ENCODE assay signal across 15 cellular contexts in genomic region chr2:45241061-45241561, GRCh38.
DNase-seq lines count a peak whose midpoint lies in the region; ATAC-seq and TF ChIP-seq lines count a peak whose summit lies in the region.
"Had no signal": no experiment of that assay in that cellular context is flagged by ENCODE, and none has a peak within 500 bp of the region (broad histone marks: within the 10 kb centered on the region; RNA-seq: fewer than 3 reads in every experiment).

No MANE protein-coding gene starts in this region.

- peaks cover 67% of the 10 kb centered on the region for H3K4me1 Mint-ChIP-seq in chondrocyte (ENCODE audit: low read depth)
- H3K4me1 Mint-ChIP-seq: activated naive CD8-positive, alpha-beta T cell treated with anti-CD3 and anti-CD28 coated beads for 36 hours had no signal

- H3K9me3 Mint-ChIP-seq in chondrocyte (ENCODE audit: low read depth), result peaks cover 2% of the 10 kb centered on the region
- H3K9me3 Mint-ChIP-seq: activated naive CD8-positive, alpha-beta T cell treated with anti-CD3 and anti-CD28 coated beads for 36 hours; stimulated activated naive B cell treated with anti-CD40 and anti-IgM and Interleukin-4, amounts not matched to agents 10 μg/mL and 1 μg/mL and 100 μg/mL, for 72 hours had no signal

- H3K79me2 ChIP-seq in osteoblast (ENCODE audit: insufficient read depth, low read length), result no peaks in the 10 kb centered on the region

- H3K4me1 ChIP-seq in osteoblast (ENCODE audit: insufficient read depth, low read length), result peaks cover 49% of the 10 kb centered on the region

- H3K9me3 ChIP-seq in osteoblast (ENCODE audit: low read depth, low read length), result no peaks in the 10 kb centered on the region
- H3K9me3 ChIP-seq: gastroesophageal sphincter had no signal

- H3K4me2 ChIP-seq in osteoblast (ENCODE audit: insufficient read depth, low read length), result peak overlapping the region; percentile 54

- peak overlapping the region; percentile 96 for H3K27ac Mint-ChIP-seq in chondrocyte (ENCODE audit: unreplicated experiment)
- H3K27ac Mint-ChIP-seq: activated naive CD8-positive, alpha-beta T cell treated with anti-CD3 and anti-CD28 coated beads for 36 hours; stimulated activated naive B cell treated with anti-CD40 and anti-IgM and Interleukin-4, amounts not matched to agents 10 μg/mL and 1 μg/mL and 100 μg/mL, for 72 hours had no signal

- H3K27me3 Mint-ChIP-seq in chondrocyte (ENCODE audit: low read depth), result no peaks in the 10 kb centered on the region

- H3K27ac ChIP-seq in osteoblast (ENCODE audit: low read depth, low read length), result peak overlapping the region; percentile 80
- H3K27ac ChIP-seq: C4-2B had no signal

- no peak overlapping the region for H2AFZ ChIP-seq in osteoblast (ENCODE audit: low read length)

- no peak overlapping the region for H3K4me3 ChIP-seq in osteoblast (ENCODE audit: insufficient read depth, low read length)
- H3K4me3 ChIP-seq: gastroesophageal sphincter had no signal

- TF ChIP-seq CTCF in chondrocyte (IDR thresholded peaks at IDR 0.05) (no peak), osteoblast (IDR thresholded peaks at IDR 0.05; ENCODE audit: extremely low read depth, low read depth, low read length) (no peak)

- DNase-seq in GM03348 (ENCODE audit: low spot score) (peak; percentile 50), NCI-H2227 (lab: John Stamatoyannopoulos, UW; ENCODE audit: unreplicated experiment) (peak; percentile 27), chondrocyte (ENCODE audit: low spot score) (no peak), osteoblast (ENCODE audit: insufficient read length, low spot score, missing footprints) (peak; percentile 78), NCI-H1417 (lab: John Stamatoyannopoulos, UW) (no peak)
- DNase-seq in activated T-cell treated with anti-CD3 and anti-CD28 coated beads, Interleukin-2, amount 50 U/mL, for 1 hour, result no peak
- DNase-seq: activated CD4-positive, CD25-positive, alpha-beta regulatory T cell treated with anti-CD3 and anti-CD28 coated beads, Interleukin-2, amount 50 U/mL, for 72 hours; activated naive CD8-positive, alpha-beta T cell treated with anti-CD3 and anti-CD28 coated beads for 36 hours; islet precursor cell; NCI-H2107; stimulated activated naive B cell treated with anti-CD40 and anti-IgM and Interleukin-4, amounts not matched to agents 10 μg/mL and 1 μg/mL and 100 μg/mL, for 72 hours had no signal

- no peak overlapping the region for H3K4me3 Mint-ChIP-seq in chondrocyte (ENCODE audit: unreplicated experiment)
- H3K4me3 Mint-ChIP-seq: activated naive CD8-positive, alpha-beta T cell treated with anti-CD3 and anti-CD28 coated beads for 36 hours; stimulated activated naive B cell treated with anti-CD40 and anti-IgM and Interleukin-4, amounts not matched to agents 10 μg/mL and 1 μg/mL and 100 μg/mL, for 72 hours had no signal

- no peaks in the 10 kb centered on the region for H3K36me3 Mint-ChIP-seq in chondrocyte (ENCODE audit: low read depth)
- H3K36me3 Mint-ChIP-seq: activated naive CD8-positive, alpha-beta T cell treated with anti-CD3 and anti-CD28 coated beads for 36 hours; stimulated activated naive B cell treated with anti-CD40 and anti-IgM and Interleukin-4, amounts not matched to agents 10 μg/mL and 1 μg/mL and 100 μg/mL, for 72 hours had no signal

- H4K20me1 ChIP-seq in osteoblast (ENCODE audit: insufficient read depth, low read length), result no peaks in the 10 kb centered on the region

- H3K27me3 ChIP-seq in osteoblast (ENCODE audit: insufficient read depth, low read length), result no peaks in the 10 kb centered on the region
- H3K27me3 ChIP-seq: gastroesophageal sphincter had no signal

- H3K36me3 ChIP-seq in osteoblast (ENCODE audit: insufficient read depth, low read length), result no peaks in the 10 kb centered on the region
- H3K36me3 ChIP-seq: gastroesophageal sphincter had no signal

- ATAC-seq in GM21390 (IDR thresholded peaks at IDR 0.05; ENCODE audit: unreplicated experiment) (no peak), GM21717 (IDR thresholded peaks at IDR 0.05; ENCODE audit: unreplicated experiment) (no peak)
- ATAC-seq: gastroesophageal sphincter; stimulated activated naive B cell treated with anti-CD40 and anti-IgM and Interleukin-4, amounts not matched to agents 10 μg/mL and 1 μg/mL and 100 μg/mL, for 72 hours had no signal

Comparison
In these comparisons a context has a peak if more than half of its experiments do, and no peak if none do; other contexts are left out.
1. DNase-seq: peak in GM03348 (single experiment), NCI-H2227 (single experiment) and osteoblast (single experiment); none in chondrocyte (single experiment), activated T-cell treated with anti-CD3 and anti-CD28 coated beads, Interleukin-2, amount 50 U/mL, for 1 hour (single experiment) and NCI-H1417 (0 of 3).